27 cellular contexts compared by ENCODE assay signal in genomic region chr1:90824551-90824950, GRCh38.
"Had no signal": no experiment of that assay in that cellular context is flagged by ENCODE, and none has a peak within 500 bp of the region (broad histone marks: within the 10 kb centered on the region; RNA-seq: fewer than 3 reads in every experiment).

No MANE protein-coding gene starts in this region.

- H3K27ac ChIP-seq: colonic mucosa, coronary artery, epithelial cell of prostate, esophagus muscularis mucosa, esophagus squamous epithelium, foreskin keratinocyte, gastrocnemius medialis, gastroesophageal sphincter, heart left ventricle, heart right ventricle had no signal

- ATAC-seq: effector memory CD8-positive, alpha-beta T cell; esophagus mucosa; foreskin keratinocyte; gastrocnemius medialis; gastroesophageal sphincter; heart left ventricle; heart right ventricle had no signal

- H3K9me3 ChIP-seq: colonic mucosa, esophagus muscularis mucosa, esophagus squamous epithelium, gastrocnemius medialis, gastroesophageal sphincter, heart left ventricle, heart right ventricle had no signal

- H3K4me1 ChIP-seq: colonic mucosa, esophagus muscularis mucosa, foreskin keratinocyte, gastrocnemius medialis, gastroesophageal sphincter, heart left ventricle, heart right ventricle had no signal

- DNase-seq: colonic mucosa; cortex of kidney; dermis blood vessel endothelial cell; effector CD4-positive, alpha-beta T cell; effector CD8-positive, alpha-beta T cell; effector memory CD4-positive, alpha-beta T cell; effector memory CD8-positive, alpha-beta T cell; endodermal cell; erythroblast; esophagus squamous epithelium; foreskin fibroblast; foreskin keratinocyte; foreskin melanocyte; gastrocnemius medialis; glutamatergic neuron; head of caudate nucleus; heart left ventricle; heart right ventricle had no signal

- H3K27me3 ChIP-seq: colonic mucosa, esophagus muscularis mucosa, gastrocnemius medialis, gastroesophageal sphincter had no signal

- FAIRE-seq: colon, endometrium, endothelial cell of umbilical vein, frontal cortex had no signal

- H3K4me3 ChIP-seq: colonic mucosa, coronary artery, esophagus muscularis mucosa, esophagus squamous epithelium, gastrocnemius medialis, gastroesophageal sphincter, heart left ventricle, heart right ventricle had no signal

- H3K36me3 ChIP-seq: colonic mucosa, esophagus muscularis mucosa, esophagus squamous epithelium, gastrocnemius medialis, gastroesophageal sphincter, heart left ventricle, heart right ventricle had no signal
